In genomic region chr14:76113691-76114090, GRCh38 we compare ENCODE assay signal across 1 cellular context.
A peak's percentile ranks its signal among the peaks of the same experiment; 100 is the strongest.
TF ChIP-seq lines count a peak whose summit lies in the region.

No MANE protein-coding gene starts in this region.

TF ChIP-seq in H1, 55 proteins besides CTCF, POLR2A, EP300 and RAD21 (continued from another document):
- TF ChIP-seq ASH2L (IDR thresholded peaks at IDR 0.05; ENCODE audit: low read length) (peak; percentile 64), ATF3 (IDR thresholded peaks at IDR 0.05; ENCODE audit: insufficient read depth, low read depth, low read length) (no peak), FOSL1 (IDR thresholded peaks at IDR 0.05; ENCODE audit: insufficient read depth, low read depth, low read length) (no peak)
